ENCODE assay signal across 8 cellular contexts in genomic region chr7:31228957-31229356, GRCh38.
"Had no signal": no experiment of that assay in that cellular context is flagged by ENCODE, and none has a peak within 500 bp of the region (broad histone marks: within the 10 kb centered on the region; RNA-seq: fewer than 3 reads in every experiment).

No MANE protein-coding gene starts in this region.

- H3K27ac ChIP-seq: GM23248, HL-60 had no signal

- ATAC-seq: HCT116, HepG2 had no signal

- H3K4me3 Mint-ChIP-seq: HFFc6, IgD-negative memory B cell had no signal

- H3K27me3 Mint-ChIP-seq: IgD-negative memory B cell had no signal

- DNase-seq: GM23248, GOT3, H7, HFFc6 had no signal

- H3K4me1 Mint-ChIP-seq: IgD-negative memory B cell had no signal

- H3K27ac Mint-ChIP-seq: HFFc6, IgD-negative memory B cell had no signal
